In the genomic region with DNA sequence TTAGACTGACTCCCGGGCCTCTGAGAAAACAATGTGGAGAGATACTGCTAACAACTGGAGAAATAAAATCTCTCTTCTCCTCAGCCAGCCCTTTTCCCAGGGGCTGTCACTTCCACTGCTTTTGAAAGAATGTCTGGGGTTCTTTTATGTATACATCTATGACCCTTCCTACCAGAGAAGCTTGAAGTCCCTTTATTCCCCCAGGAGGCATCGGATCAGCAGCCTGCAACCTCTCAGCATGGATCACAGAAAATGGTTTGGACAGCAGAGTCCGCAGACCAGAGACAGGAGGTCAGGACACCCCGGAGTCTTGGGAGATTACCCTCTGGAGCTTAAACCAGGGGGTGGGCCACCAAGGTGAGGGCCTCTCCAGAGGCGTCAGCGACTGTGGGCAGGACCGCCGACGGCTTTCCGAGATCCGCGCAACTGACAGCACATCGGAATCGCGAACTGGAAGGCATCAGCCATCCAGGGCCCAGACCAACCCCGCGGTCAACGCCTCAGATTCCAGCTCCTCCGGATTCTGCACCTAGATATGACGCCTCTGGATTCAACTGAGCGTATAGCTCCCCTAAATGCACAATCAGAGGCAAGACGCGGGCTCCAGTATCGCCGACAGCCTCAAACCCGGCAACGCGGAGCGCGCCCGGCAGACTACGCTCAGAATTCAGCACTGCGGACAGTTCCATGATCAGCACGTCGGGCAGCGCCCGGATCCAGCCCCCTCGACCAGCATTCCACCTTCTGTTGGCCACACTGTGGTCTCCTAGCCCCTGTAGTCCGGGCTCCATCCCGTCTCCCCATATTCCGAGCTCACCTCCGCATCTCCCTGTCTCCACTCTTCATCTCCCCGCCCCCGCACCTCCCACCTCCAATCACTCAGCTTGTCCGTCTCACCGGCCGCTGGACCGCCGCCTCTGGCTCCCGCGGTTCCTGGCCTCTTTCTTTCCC, we compare ENCODE assay signal across 8 cellular contexts.
A peak's percentile ranks its signal among the peaks of the same experiment; 100 is the strongest.
DNase-seq lines count a peak whose midpoint lies in the region; ATAC-seq and TF ChIP-seq lines count a peak whose summit lies in the region.

No MANE protein-coding gene starts in this region.

- peaks cover 5% of the 10 kb centered on the region for H3K4me1 Mint-ChIP-seq in nephron progenitor cell

- DNase-seq in NCI-H1092 treated with DMSO at 0.1 percent for 48 hours (lab: John Stamatoyannopoulos, UW) = peak; percentile 37
- no peak for DNase-seq in NCI-H1092 (lab: John Stamatoyannopoulos, UW)
- peak; percentile 62 for DNase-seq in OCI-M1 (lab: John Stamatoyannopoulos, UW)
- peak; percentile 55 for DNase-seq in choroid plexus epithelial cell (ENCODE audit: low read depth)
- peak; percentile 94 for DNase-seq in nephron progenitor cell

- H3K4me3 Mint-ChIP-seq in nephron progenitor cell = no peak overlapping the region

- H3K27ac Mint-ChIP-seq in nephron progenitor cell = no peak overlapping the region

- no peaks in the 10 kb centered on the region for H3K36me3 Mint-ChIP-seq in nephron progenitor cell (ENCODE audit: low read depth)

- H3K9me3 Mint-ChIP-seq in nephron progenitor cell = peaks cover 5% of the 10 kb centered on the region

- no peak overlapping the region for H3K4me3 ChIP-seq in choroid plexus epithelial cell (ENCODE audit: low read depth, low read length)

- TF ChIP-seq CTCF in choroid plexus epithelial cell (conservative IDR thresholded peaks at IDR 0.05; ENCODE audit: low read depth, low read length) = no peak
- TF ChIP-seq CTCF in nephron progenitor cell (IDR thresholded peaks at IDR 0.05) = no peak

- peaks cover 77% of the 10 kb centered on the region for H3K27me3 Mint-ChIP-seq in nephron progenitor cell (ENCODE audit: low read depth, poor library complexity)

- ATAC-seq in HG02885 (IDR thresholded peaks at IDR 0.05; ENCODE audit: poor library complexity, unreplicated experiment) (no peak), HG03460 (IDR thresholded peaks at IDR 0.05; ENCODE audit: unreplicated experiment) (no peak), GM18909 (IDR thresholded peaks at IDR 0.05; ENCODE audit: poor library complexity, unreplicated experiment) (no peak)
